ENCODE assay signal across 1 cellular context in genomic region chr15:69855172-69855562, GRCh38.
TF ChIP-seq lines count a peak whose summit lies in the region.

No MANE protein-coding gene starts in this region.

TF ChIP-seq in HEK293, 187 proteins besides CTCF, POLR2A, EP300 and RAD21 (continued from another document):
- TF ChIP-seq ZNF274 (IDR thresholded peaks at IDR 0.05; ENCODE audit: low read length) (no peak), ZNF274 (tag by site-specific recombination; IDR thresholded peaks at IDR 0.05; ENCODE audit: borderline replicate concordance) (no peak), YY2 (tag by site-specific recombination; IDR thresholded peaks at IDR 0.05) (no peak)
